Comparison of ENCODE assay signal across 8 cellular contexts in the genomic region with DNA sequence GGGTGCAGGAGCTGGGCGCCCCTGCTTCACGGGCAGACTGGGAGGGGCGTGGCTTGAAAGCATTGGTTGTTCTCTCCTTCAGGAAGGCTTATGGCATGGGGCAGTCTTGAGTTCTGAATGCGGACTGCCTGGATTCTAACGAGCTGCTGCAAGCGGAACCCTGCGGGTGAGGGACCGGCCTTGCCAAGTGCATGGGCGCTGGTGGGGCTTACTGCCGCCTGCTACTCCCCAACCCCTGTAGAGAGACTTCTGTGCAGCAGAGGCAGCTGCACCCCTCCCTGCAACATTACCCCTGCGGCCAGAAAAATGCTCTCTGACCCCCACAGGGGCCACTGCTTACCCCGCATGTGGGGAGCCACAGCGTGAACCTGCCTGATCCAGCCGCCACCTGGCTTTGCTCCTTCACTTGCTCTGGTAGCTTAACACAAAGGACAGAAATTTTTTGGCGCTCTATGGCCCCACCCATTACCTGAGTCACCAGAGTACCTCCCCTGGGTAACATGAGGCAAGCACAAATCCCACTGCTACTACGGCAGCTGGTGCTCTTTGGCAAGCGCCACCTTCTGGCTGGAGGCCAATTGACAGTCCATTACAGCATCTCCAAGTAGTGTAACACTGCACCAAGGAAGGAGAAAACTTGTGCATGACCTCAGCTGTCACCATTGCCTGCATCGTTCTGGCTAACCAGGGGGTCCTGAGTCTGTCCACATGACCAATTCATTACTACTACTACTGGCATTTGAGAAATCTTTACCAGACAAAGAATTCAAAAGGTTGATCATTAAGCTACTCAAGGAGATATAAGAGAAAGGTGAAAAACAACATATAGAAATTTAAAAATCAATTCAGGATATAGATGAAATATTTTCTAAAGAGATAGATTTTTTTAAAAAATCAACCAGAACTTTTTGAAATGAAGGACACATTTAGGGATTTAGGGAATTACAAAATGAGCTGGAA. TPM values are rescaled to one million over a fixed set of nuclear protein-coding genes. Genes with fewer than 3 reads are reported as not detected.
DNase-seq lines count a peak whose midpoint lies in the region; ATAC-seq, FAIRE-seq and TF ChIP-seq lines count a peak whose summit lies in the region.

No MANE protein-coding gene starts in this region.

- no peaks in the 10 kb centered on the region for H3F3A ChIP-seq in MM.1S (ENCODE audit: insufficient read depth, low read length)

- peak; percentile 99 for FAIRE-seq in GM12878 (lab: Jason Lieb, UNC)

- TF ChIP-seq CTCF in MM.1S (IDR thresholded peaks at IDR 0.05; ENCODE audit: low read length): peak; percentile 95
- peak; percentile 74 to 92 (median 77) for TF ChIP-seq CTCF in GM12878 (IDR thresholded peaks at IDR 0.05 in 2 of 3, conservative IDR thresholded peaks at IDR 0.05 in 1 of 3; ENCODE audit: control insufficient read depth in 2 of 3, extremely low read depth in 1 of 3, insufficient read depth in 1 of 3, low read depth in 3 of 3, low read length in 3 of 3)

- SMC1A ChIA-PET in GM12878 (lab: Charles Lee; ENCODE audit: uncharacterized antibody, unreplicated experiment): interaction anchor here (0.7 to 7.2 kb wide), 14 partner anchors 8 to 369 kb away, joined by 3 to 31 read pairs (median 4); no protein-coding TSS in a partner anchor

- peak; percentile 90 for TF ChIP-seq POLR2A in GM12878 (IDR thresholded peaks at IDR 0.05; ENCODE audit: low read depth, low read length)

- peaks cover 4% of the 10 kb centered on the region; the same call in 1 of the 2 replicates for H3K4me1 ChIP-seq in MM.1S (ENCODE audit: low read length)
- peaks cover 5% of the 10 kb centered on the region; the same call in 1 of the 2 replicates for H3K4me1 ChIP-seq in GM12878 (ENCODE audit: control insufficient read depth, insufficient read depth, low read length)
- no peaks in the 10 kb centered on the region for H3K4me1 ChIP-seq in iPS-15b (ENCODE audit: control insufficient read depth, insufficient read depth, low read length)

- H3K36me3 ChIP-seq in MM.1S (replicated peaks; ENCODE audit: insufficient read depth, low read length) (no peaks in the 10 kb centered on the region), GM12878 (ENCODE audit: control insufficient read depth in 2 of 2, insufficient read depth in 2 of 2, low read length in 1 of 2) (no peaks in the 10 kb centered on the region), iPS-15b (ENCODE audit: control insufficient read depth, insufficient read depth, low read length) (no peaks in the 10 kb centered on the region)

- H3K9me3 ChIP-seq in MM.1S (replicated peaks; ENCODE audit: insufficient read depth, low read length) (no peaks in the 10 kb centered on the region), GM12878 (replicated peaks; ENCODE audit: control insufficient read depth, insufficient read depth, low read length) (no peaks in the 10 kb centered on the region), iPS-15b (ENCODE audit: control insufficient read depth, insufficient read depth, low read length) (no peaks in the 10 kb centered on the region)

- peak overlapping the region; percentile 87 for H2AFZ ChIP-seq in MM.1S (ENCODE audit: low read length)
- peak overlapping the region; percentile 93 for H2AFZ ChIP-seq in GM12878 (ENCODE audit: control insufficient read depth, low read depth, low read length)

- H3K4me3 ChIP-seq in GM08714 (ENCODE audit: low read length) (peak overlapping the region; percentile 87), MM.1S (ENCODE audit: low read length) (peak overlapping the region; percentile 82), GM12878 (peak overlapping the region; percentile 71), iPS-15b (ENCODE audit: low read depth, low read length) (peak overlapping the region; percentile 99), skeletal muscle cell (ENCODE audit: low read depth, low read length) (peak overlapping the region; percentile 51)

- peak; percentile 99 for ATAC-seq in GM12878

- H4K20me1 ChIP-seq in MM.1S (ENCODE audit: insufficient read depth, low read length) (no peaks in the 10 kb centered on the region), GM12878 (ENCODE audit: control insufficient read depth, insufficient read depth) (no peaks in the 10 kb centered on the region)

- POLR2A ChIA-PET in GM12878 (lab: Charles Lee): interaction anchor here (0.9 to 1.3 kb wide), 3 partner anchors 18 to 105 kb away, joined by 3 read pairs; no protein-coding TSS in a partner anchor

- H3K27ac ChIP-seq in MM.1S (ENCODE audit: low read length) (peak overlapping the region; percentile 44; the same call in 1 of the 2 replicates), GM12878 (ENCODE audit: control insufficient read depth, insufficient read depth) (peak overlapping the region; percentile 33)

- CTCF ChIA-PET in GM12878 (lab: Yijun Ruan, JAX): interaction anchor here (0.7 to 6.8 kb wide), 33 partner anchors 8 to 1756 kb away, joined by 3 to 42 read pairs (median 4); no protein-coding TSS in a partner anchor

- no peak for TF ChIP-seq EP300 in GM12878 (IDR thresholded peaks at IDR 0.05; ENCODE audit: borderline replicate concordance in 1 of 2, control insufficient read depth in 1 of 2, low read depth in 2 of 2, low read length in 2 of 2)

- RAD21 ChIA-PET in GM12878 (lab: Charles Lee; ENCODE audit: unreplicated experiment): interaction anchor here (0.6 to 2.5 kb wide), 9 partner anchors 52 to 369 kb away, joined by 3 to 11 read pairs (median 3); no protein-coding TSS in a partner anchor

- peak; percentile 79 for DNase-seq in HCEC 1CT
- DNase-seq in MM.1S: peak; percentile 94
- DNase-seq in T-helper 9 cell: peak; percentile 91
- peak; percentile 69 for DNase-seq in GM12878 (ENCODE audit: low read depth, low spot score)
- peak; percentile 70 for DNase-seq in skeletal muscle cell (ENCODE audit: low read depth)
- no peak for DNase-seq in HPDE6-E6E7 (ENCODE audit: extremely low spot score)

- intact Hi-C loops in GM12878 (cut with micrococcal nuclease; ENCODE audit: unreplicated experiment): no loop called here

- H3K9ac ChIP-seq in MM.1S (ENCODE audit: low read length): peak overlapping the region; percentile 76
- peak overlapping the region; percentile 51 for H3K9ac ChIP-seq in GM12878 (ENCODE audit: control insufficient read depth, insufficient read depth, low read length)
- H3K9ac ChIP-seq in iPS-15b (ENCODE audit: low read depth, low read length): peak overlapping the region; percentile 98

- in situ Hi-C loops in GM12878 (cut with MboI): no loop called here

- 1% methylated on average over 17 of the region's 18 CpGs for WGBS in GM12878 (ENCODE audit: insufficient coverage, insufficient replicate concordance, low lambda C conversion rate, missing lambda C conversion rate)

- peak; percentile 41 for TF ChIP-seq RAD21 in GM12878 (IDR thresholded peaks at IDR 0.05; ENCODE audit: insufficient read depth, low read depth, low read length)

- no peaks in the 10 kb centered on the region for H3K79me2 ChIP-seq in MM.1S (ENCODE audit: low read length)
- H3K79me2 ChIP-seq in GM12878 (ENCODE audit: control insufficient read depth, insufficient read depth, low read length): no peaks in the 10 kb centered on the region

- peak overlapping the region; percentile 66 for H3K4me2 ChIP-seq in MM.1S (ENCODE audit: low read depth, low read length)
- peak overlapping the region; percentile 93 for H3K4me2 ChIP-seq in GM12878 (ENCODE audit: control insufficient read depth, insufficient read depth)

- BruUV-seq in GM12878 (replicated peaks; lab: Mats Ljungman, UMichigan): TSS peak; percentile 71

- no peaks in the 10 kb centered on the region for H3K27me3 ChIP-seq in MM.1S (replicated peaks; ENCODE audit: insufficient read depth, low read length)
- no peaks in the 10 kb centered on the region; a peak in 1 of 4 replicates for H3K27me3 ChIP-seq in GM12878 (replicated peaks in 1 of 2; ENCODE audit: control insufficient read depth in 2 of 2, insufficient read depth in 2 of 2, low read length in 1 of 2)
- H3K27me3 ChIP-seq in iPS-15b (ENCODE audit: control insufficient read depth, insufficient read depth, low read length): no peaks in the 10 kb centered on the region

- H3K9me2 ChIP-seq in MM.1S (replicated peaks; ENCODE audit: insufficient read depth, low read length): no peaks in the 10 kb centered on the region

RNA-seq across cellular contexts. Expression of a gene that starts 35.4 kb away (rescaled TPM):
- 26.4 and 26.9 TPM in 2 replicates for total RNA-seq in GM12878 (2013; cell fraction: nucleolus; rRNA removed)
- total RNA-seq in GM12878 (2014; rRNA removed) (235 and 266 TPM in 2 replicates), GM12878 (2014; rRNA removed; fragmentation: Illumina TruSeq; extraction: Trizol) (313 and 316 TPM in 2 replicates), GM12878 (2021) (179 and 195 TPM in 2 replicates)
- 190 TPM for polyA plus RNA-seq in GM12878 (2011; ENCODE audit: low read depth)
- polyA plus RNA-seq in GM12878 (2011; rRNA removed) (427 and 538 TPM in 2 replicates), GM12878 (2014; fragmentation: Illumina TruSeq; extraction: Trizol) (373 and 412 TPM in 2 replicates), GM12878 (2014; fragmentation: Nextera tagmentation; extraction: Ambion mirVana) (100 to 1,000 TPM; 662 to 739 TPM), GM12878 (2014; rRNA removed) (210 and 222 TPM in 2 replicates), GM12878 (2016; fragmentation: Nextera tagmentation; extraction: Ambion mirVana) (100 to 1,000 TPM; 466 to 475 TPM)
- 256 and 267 TPM in 2 replicates for polyA plus RNA-seq in GM12878 (2011; cell fraction: cytosol; rRNA removed)
- 119 and 141 TPM in 2 replicates for polyA plus RNA-seq in GM12878 (2011; cell fraction: nucleus; rRNA removed)
- polyA plus RNA-seq in GM12878 (2012): 213 and 244 TPM in 2 replicates
- 153 and 181 TPM in 2 replicates for polyA minus RNA-seq in GM12878 (2011; rRNA and poly(A)+ RNA removed)
- 62.0 and 66.1 TPM in 2 replicates for polyA minus RNA-seq in GM12878 (2011; cell fraction: cytosol; rRNA and poly(A)+ RNA removed)
- polyA minus RNA-seq in GM12878 (2011; cell fraction: nucleus; rRNA and poly(A)+ RNA removed): 27.6 and 36.9 TPM in 2 replicates

RNA-seq across cellular contexts. Expression of a gene that starts 49.7 kb away (rescaled TPM):
- total RNA-seq in GM12878 (2013; cell fraction: nucleolus; rRNA removed): 165 and 169 TPM in 2 replicates
- 861 and 946 TPM in 2 replicates for total RNA-seq in GM12878 (2014; rRNA removed)
- 987 and 1,035 TPM in 2 replicates for total RNA-seq in GM12878 (2014; rRNA removed; fragmentation: Illumina TruSeq; extraction: Trizol)
- 488 and 498 TPM in 2 replicates for total RNA-seq in GM12878 (2021)
- 341 TPM for polyA plus RNA-seq in GM12878 (2011; ENCODE audit: low read depth)
- polyA plus RNA-seq in GM12878 (2011; rRNA removed): 567 and 783 TPM in 2 replicates
- polyA plus RNA-seq in GM12878 (2011; cell fraction: cytosol; rRNA removed): 236 and 267 TPM in 2 replicates
- polyA plus RNA-seq in GM12878 (2011; cell fraction: nucleus; rRNA removed): 194 and 245 TPM in 2 replicates
- 406 and 429 TPM in 2 replicates for polyA plus RNA-seq in GM12878 (2012)
- 851 and 1,149 TPM in 2 replicates for polyA plus RNA-seq in GM12878 (2014; fragmentation: Illumina TruSeq; extraction: Trizol)
- polyA plus RNA-seq in GM12878 (2014; fragmentation: Nextera tagmentation; extraction: Ambion mirVana): 1,000 to 10,000 TPM; 1,462 to 1,663 TPM
- polyA plus RNA-seq in GM12878 (2014; rRNA removed): 687 and 704 TPM in 2 replicates
- 1,000 to 10,000 TPM; 1,100 to 1,139 TPM for polyA plus RNA-seq in GM12878 (2016; fragmentation: Nextera tagmentation; extraction: Ambion mirVana)
- polyA minus RNA-seq in GM12878 (2011; rRNA and poly(A)+ RNA removed): 263 and 337 TPM in 2 replicates
- 92.0 and 93.1 TPM in 2 replicates for polyA minus RNA-seq in GM12878 (2011; cell fraction: cytosol; rRNA and poly(A)+ RNA removed)
- 127 and 180 TPM in 2 replicates for polyA minus RNA-seq in GM12878 (2011; cell fraction: nucleus; rRNA and poly(A)+ RNA removed)
